ENCODE assay signal across 20 cellular contexts in genomic region chr1:45969866-45970265, GRCh38.
DNase-seq lines count a peak whose midpoint lies in the region; TF ChIP-seq lines count a peak whose summit lies in the region.
"Had no signal": no experiment of that assay in that cellular context is flagged by ENCODE, and none has a peak within 500 bp of the region (broad histone marks: within the 10 kb centered on the region; RNA-seq: fewer than 3 reads in every experiment).

No MANE protein-coding gene starts in this region.

- no peak for TF ChIP-seq EP300 in transverse colon (IDR thresholded peaks at IDR 0.05; ENCODE audit: low read depth)

- TF ChIP-seq CTCF in hepatocyte (IDR thresholded peaks at IDR 0.05; ENCODE audit: poor library complexity) = no peak
- TF ChIP-seq CTCF in transverse colon (IDR thresholded peaks at IDR 0.05) = no peak
- no peak for TF ChIP-seq CTCF in coronary artery (IDR thresholded peaks at IDR 0.05)

- peaks cover 13% of the 10 kb centered on the region for H3K79me2 ChIP-seq in hepatocyte

- H3K4me3 ChIP-seq in hepatocyte = no peak overlapping the region
- H3K4me3 ChIP-seq in rectal smooth muscle tissue (ENCODE audit: low read length) = no peak overlapping the region
- no peak overlapping the region for H3K4me3 ChIP-seq in transverse colon
- H3K4me3 ChIP-seq in coronary artery = no peak overlapping the region
- H3K4me3 ChIP-seq: GM12878 had no signal

- H3K27me3 ChIP-seq in hepatocyte (no peaks in the 10 kb centered on the region), rectal smooth muscle tissue (ENCODE audit: control insufficient read depth, insufficient read depth, low read length) (no peaks in the 10 kb centered on the region), transverse colon (no peaks in the 10 kb centered on the region)

- H3K27ac ChIP-seq in hepatocyte = peak overlapping the region; percentile 41
- H3K27ac ChIP-seq in rectal smooth muscle tissue (ENCODE audit: low read depth, low read length) = peak overlapping the region; percentile 10
- peak overlapping the region; percentile 50 to 89 (median 83) for H3K27ac ChIP-seq in transverse colon
- no peak overlapping the region for H3K27ac ChIP-seq in coronary artery

- in situ Hi-C loops in transverse colon (cut with MboI; ENCODE audit: low pct_ligation_motif_present in 1 of 4, low pct_unique_long_range_greater_than_20kb in 1 of 4, low sequenced_read_pairs in 3 of 4) = no loop called here

- TF ChIP-seq POLR2A in transverse colon (IDR thresholded peaks at IDR 0.05) = no peak

- no peaks in the 10 kb centered on the region for H4K20me1 ChIP-seq in hepatocyte (ENCODE audit: insufficient read depth, poor library complexity, severe bottlenecking)

- H2AFZ ChIP-seq in hepatocyte = no peak overlapping the region

- H3K4me2 ChIP-seq in hepatocyte = no peak overlapping the region

- 89% methylated on average over 3 of the region's 3 CpGs for WGBS in hepatocyte (ENCODE audit: low lambda C conversion rate, missing lambda C conversion rate)
- 74% methylated on average over 3 of the region's 3 CpGs; no CpG with 5 or more reads in 1 of the 2 donors for WGBS in transverse colon (ENCODE audit: low coverage in 1 of 2), 2 donors

- no peaks in the 10 kb centered on the region for H3K9me3 ChIP-seq in hepatocyte (ENCODE audit: low read depth)
- H3K9me3 ChIP-seq in transverse colon = no peaks in the 10 kb centered on the region

- peak; percentile 60 for DNase-seq in amniotic epithelial cell (ENCODE audit: low read depth)
- no peak for DNase-seq in hepatocyte (ENCODE audit: low spot score)
- no peak for DNase-seq in transverse colon
- DNase-seq in NCI-H1417 (lab: John Stamatoyannopoulos, UW) = no peak
- no peak for DNase-seq in NCI-H2107 treated with DMSO at 0.1 percent for 48 hours (lab: John Stamatoyannopoulos, UW; ENCODE audit: unreplicated experiment)
- DNase-seq in coronary artery (ENCODE audit: low spot score) = no peak
- DNase-seq: C1 segment of cervical spinal cord; CD8-positive, alpha-beta memory T cell; DMS53; EL; KBM-7; NCI-H1105 treated with DMSO at 0.1 percent for 48 hours; NCI-H1694 treated with DMSO at 0.1 percent for 48 hours; NCI-H2107; NCI-H2227 treated with DMSO at 0.1 percent for 48 hours; NCI-H510A treated with DMSO at 0.1 percent for 48 hours; NCI-H774; SHP77 treated with DMSO at 0.1 percent for 48 hours had no signal

- H3K36me3 ChIP-seq in hepatocyte (replicated peaks; ENCODE audit: insufficient read depth, low read depth) (no peaks in the 10 kb centered on the region), rectal smooth muscle tissue (ENCODE audit: control insufficient read depth, insufficient read depth, low read length) (peaks cover 8% of the 10 kb centered on the region), transverse colon (no peaks in the 10 kb centered on the region)

- intact Hi-C loops in transverse colon (cut with DNase I; ENCODE audit: low total_unique reads) = no loop called here

- H3K9ac ChIP-seq in rectal smooth muscle tissue (ENCODE audit: low read length) = no peak overlapping the region

- H3K9me2 ChIP-seq in hepatocyte (replicated peaks; ENCODE audit: insufficient read depth) = no peaks in the 10 kb centered on the region

- H3K4me1 ChIP-seq in hepatocyte (ENCODE audit: insufficient read depth) = no peaks in the 10 kb centered on the region
- H3K4me1 ChIP-seq in rectal smooth muscle tissue (ENCODE audit: control insufficient read depth, insufficient read depth, low read length) = no peaks in the 10 kb centered on the region
- H3K4me1 ChIP-seq in transverse colon = peaks cover 12 to 67% (median 33%) of the 10 kb centered on the region in 4 donors

Comparison
In these comparisons a context has a peak if more than half of its experiments do, and no peak if none do; other contexts are left out.
1. H3K27ac ChIP-seq: peak in hepatocyte (single experiment), rectal smooth muscle tissue (single experiment) and transverse colon (4 of 4); none in coronary artery (0 of 2).